10 cellular contexts compared by ENCODE assay signal in the genomic region with DNA sequence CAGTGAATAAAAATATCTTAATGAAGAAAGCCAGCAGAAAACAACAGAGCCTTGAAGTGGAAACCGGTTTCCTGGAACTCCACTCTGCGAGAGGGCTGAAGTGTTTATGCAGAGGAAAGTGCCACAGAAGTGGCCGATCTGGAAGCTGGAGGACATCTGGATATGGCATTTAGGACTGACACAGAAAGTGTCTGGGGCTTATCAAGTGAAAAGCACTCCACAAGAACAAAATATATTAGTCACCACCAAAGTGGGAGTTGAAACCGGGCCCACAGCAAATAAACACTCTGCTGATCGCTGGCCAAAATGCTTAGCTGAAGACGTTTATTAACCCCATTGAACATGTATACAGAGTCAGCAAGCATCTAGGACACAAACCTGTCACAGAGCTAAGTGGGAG. TPM values are rescaled to one million over a fixed set of nuclear protein-coding genes. Genes with fewer than 3 reads are reported as not detected.
DNase-seq lines count a peak whose midpoint lies in the region; ATAC-seq and TF ChIP-seq lines count a peak whose summit lies in the region.
"Had no signal": no experiment of that assay in that cellular context is flagged by ENCODE, and none has a peak within 500 bp of the region (broad histone marks: within the 10 kb centered on the region; RNA-seq: fewer than 3 reads in every experiment).

No MANE protein-coding gene starts in this region.

- H4K8ac ChIP-seq in mesenchymal stem cell (ENCODE audit: low read length): no peak overlapping the region

- H3K14ac ChIP-seq in mesenchymal stem cell (ENCODE audit: low read length in 2 of 2): no peak overlapping the region

- ATAC-seq in GM19463 (IDR thresholded peaks at IDR 0.05; ENCODE audit: unreplicated experiment): no peak
- no peak for ATAC-seq in HG02938 (IDR thresholded peaks at IDR 0.05; ENCODE audit: unreplicated experiment)
- ATAC-seq: left colon had no signal

- H3K36me3 ChIP-seq in mesenchymal stem cell (ENCODE audit: control insufficient read depth in 1 of 2, insufficient read depth in 2 of 2, low read depth in 1 of 2, low read length in 2 of 2): peaks cover 0 to 3% of the 10 kb centered on the region in 2 experiments

- H3K79me1 ChIP-seq in mesenchymal stem cell (replicated peaks; ENCODE audit: low read length, poor library complexity, severe bottlenecking): peaks cover 40% of the 10 kb centered on the region

- no peak overlapping the region for H3K4me2 ChIP-seq in mesenchymal stem cell (ENCODE audit: low read length, poor library complexity, severe bottlenecking)

- no peaks in the 10 kb centered on the region for H3K9me3 ChIP-seq in mesenchymal stem cell (ENCODE audit: control insufficient read depth, low read length)

- H4K91ac ChIP-seq in mesenchymal stem cell (ENCODE audit: low read length): no peak overlapping the region

- no peak overlapping the region for H2BK12ac ChIP-seq in mesenchymal stem cell (ENCODE audit: low read length in 2 of 2)

- no peak overlapping the region for H3K23ac ChIP-seq in mesenchymal stem cell (ENCODE audit: low read length in 2 of 2)

- no peak overlapping the region for H2BK5ac ChIP-seq in mesenchymal stem cell (ENCODE audit: low read depth, low read length, poor library complexity, severe bottlenecking)

- H3K4me1 ChIP-seq in mesenchymal stem cell (ENCODE audit: control insufficient read depth, insufficient read depth, low read depth, low read length): peaks cover 12% of the 10 kb centered on the region

- peak overlapping the region; percentile 83 for H3K9ac ChIP-seq in mesenchymal stem cell (ENCODE audit: low read length)

- H3K4me3 ChIP-seq in astrocyte of the spinal cord (ENCODE audit: low read depth, low read length) (no peak overlapping the region), mesenchymal stem cell (ENCODE audit: insufficient read depth in 1 of 2, low read depth in 1 of 2, low read length in 2 of 2) (peak overlapping the region in 1 of 2 experiments; percentile 60)

- no peak overlapping the region for H3K4ac ChIP-seq in mesenchymal stem cell (ENCODE audit: low read depth in 1 of 2, low read length in 2 of 2)

- H2BK120ac ChIP-seq in mesenchymal stem cell (ENCODE audit: low read depth, low read length): no peak overlapping the region

- no peak overlapping the region for H2AK5ac ChIP-seq in mesenchymal stem cell (ENCODE audit: low read length, severe bottlenecking)

- no peak overlapping the region for H2BK15ac ChIP-seq in mesenchymal stem cell (ENCODE audit: low read depth, poor library complexity, severe bottlenecking)

- H3K27me3 ChIP-seq in mesenchymal stem cell (ENCODE audit: control insufficient read depth in 1 of 2, insufficient read depth in 1 of 2, low read length in 2 of 2): no peaks in the 10 kb centered on the region

- WGBS in mesenchymal stem cell: 0% methylated on average over 4 of the region's 6 CpGs

- no peak for TF ChIP-seq CTCF in astrocyte of the spinal cord (IDR thresholded peaks at IDR 0.05; ENCODE audit: low read depth, low read length)

- H2AFZ ChIP-seq in mesenchymal stem cell (ENCODE audit: low read depth, low read length): no peak overlapping the region

- no peak overlapping the region for H3K18ac ChIP-seq in mesenchymal stem cell (ENCODE audit: low read depth in 1 of 2, low read length in 2 of 2)

- in situ Hi-C loops in astrocyte of the spinal cord (cut with HindIII; ENCODE audit: low sequenced_read_pairs): no loop called here

- DNase-seq in A172 (ENCODE audit: low spot score) (peak; percentile 51), M059J (ENCODE audit: low read depth) (peak; percentile 66), astrocyte of the spinal cord (ENCODE audit: low read depth, low spot score) (peak; percentile 85), mesenchymal stem cell (peak; percentile 92), activated gamma-delta T cell (lab: John Stamatoyannopoulos, UW) (no peak)
- no peak for DNase-seq in stimulated activated CD4-positive, alpha-beta T cell treated with anti-CD3 and anti-CD28 coated beads, Interleukin-4, amount 100 ng/mL, for 1 hour

- no peak overlapping the region for H3K27ac ChIP-seq in mesenchymal stem cell (ENCODE audit: low read length, poor library complexity, severe bottlenecking)
- H3K27ac ChIP-seq: HL-60 had no signal

RNA-seq across cellular contexts. Expression of a gene that starts 7.8 kb away (rescaled TPM):
- 5.2 and 5.3 TPM in 2 replicates for total RNA-seq in A172 (2014; rRNA removed; shearing (Covaris generic))
- 1.3 and 4.6 TPM in 2 replicates for total RNA-seq in M059J (2014; rRNA removed; shearing (Covaris generic))
- 1.1 TPM for polyA plus RNA-seq in mesenchymal stem cell (2013, experiment 1 of 2)
- 1.1 TPM for polyA plus RNA-seq in mesenchymal stem cell (2013, experiment 2 of 2)

RNA-seq across cellular contexts. Expression of a gene that starts 33.8 kb away (rescaled TPM):
- total RNA-seq in A172 (2014; rRNA removed; shearing (Covaris generic)): 121 and 147 TPM in 2 replicates
- total RNA-seq in M059J (2014; rRNA removed; shearing (Covaris generic)): 42.7 and 68.0 TPM in 2 replicates
- polyA plus RNA-seq in mesenchymal stem cell (2013, experiment 1 of 2): 15.7 TPM
- polyA plus RNA-seq in mesenchymal stem cell (2013, experiment 2 of 2): 15.0 TPM

Comparison
In these comparisons a context has a peak if more than half of its experiments do, and no peak if none do; other contexts are left out.
1. DNase-seq: peak in A172 (single experiment), M059J (single experiment), astrocyte of the spinal cord (single experiment) and mesenchymal stem cell (single experiment); none in activated gamma-delta T cell (single experiment) and stimulated activated CD4-positive, alpha-beta T cell treated with anti-CD3 and anti-CD28 coated beads, Interleukin-4, amount 100 ng/mL, for 1 hour (single experiment).